In the genomic region with DNA sequence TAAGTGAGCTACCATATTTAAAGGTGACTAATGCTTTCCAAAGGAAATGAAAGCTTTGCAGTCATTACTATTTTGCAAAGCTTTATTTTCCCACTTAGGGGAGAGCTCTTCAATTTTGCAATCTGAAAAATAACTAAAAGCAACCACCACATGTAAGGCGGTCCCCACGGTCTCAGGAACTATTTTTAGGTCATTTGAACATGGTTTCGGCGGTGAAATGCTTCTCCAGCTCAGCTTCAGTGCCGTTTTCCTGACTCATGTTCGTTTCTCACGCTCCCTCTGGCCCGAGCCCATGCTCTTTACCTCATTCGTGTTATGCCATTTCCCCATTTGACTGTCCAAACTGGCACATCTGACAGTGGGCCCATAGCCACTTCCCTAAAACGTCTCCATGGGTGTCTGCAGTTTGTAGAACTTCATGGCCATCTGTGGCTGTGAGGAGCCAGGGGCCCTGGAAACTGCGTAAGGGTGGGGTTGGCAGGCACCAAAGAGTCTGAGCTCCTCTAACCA, we compare ENCODE assay signal across 1 cellular context.
TF ChIP-seq lines count a peak whose summit lies in the region.

No MANE protein-coding gene starts in this region.

TF ChIP-seq in GM12878, 131 proteins besides CTCF, POLR2A, EP300 and RAD21 (continued from another document):
- no peak for TF ChIP-seq ESRRA (IDR thresholded peaks at IDR 0.05; ENCODE audit: low read length)
- TF ChIP-seq NFXL1 (IDR thresholded peaks at IDR 0.05; ENCODE audit: borderline replicate concordance): no peak
- TF ChIP-seq, protein P1, sequence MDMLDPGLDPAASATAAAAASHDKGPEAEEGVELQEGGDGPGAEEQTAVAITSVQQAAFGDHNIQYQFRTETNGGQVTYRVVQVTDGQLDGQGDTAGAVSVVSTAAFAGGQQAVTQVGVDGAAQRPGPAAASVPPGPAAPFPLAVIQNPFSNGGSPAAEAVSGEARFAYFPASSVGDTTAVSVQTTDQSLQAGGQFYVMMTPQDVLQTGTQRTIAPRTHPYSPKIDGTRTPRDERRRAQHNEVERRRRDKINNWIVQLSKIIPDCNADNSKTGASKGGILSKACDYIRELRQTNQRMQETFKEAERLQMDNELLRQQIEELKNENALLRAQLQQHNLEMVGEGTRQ (IDR thresholded peaks at IDR 0.05; ENCODE audit: borderline replicate concordance, low read depth, low read length): no peak
- TF ChIP-seq EED (IDR thresholded peaks at IDR 0.05; ENCODE audit: low read depth): peak; percentile 99
- TF ChIP-seq ZZZ3 (IDR thresholded peaks at IDR 0.05; ENCODE audit: control insufficient read depth, insufficient read length, low read depth): no peak
- no peak for TF ChIP-seq LARP7 (IDR thresholded peaks at IDR 0.05)
- TF ChIP-seq GATAD2B (conservative IDR thresholded peaks at IDR 0.05; ENCODE audit: low read depth): peak; percentile 94
- TF ChIP-seq, protein P2, sequence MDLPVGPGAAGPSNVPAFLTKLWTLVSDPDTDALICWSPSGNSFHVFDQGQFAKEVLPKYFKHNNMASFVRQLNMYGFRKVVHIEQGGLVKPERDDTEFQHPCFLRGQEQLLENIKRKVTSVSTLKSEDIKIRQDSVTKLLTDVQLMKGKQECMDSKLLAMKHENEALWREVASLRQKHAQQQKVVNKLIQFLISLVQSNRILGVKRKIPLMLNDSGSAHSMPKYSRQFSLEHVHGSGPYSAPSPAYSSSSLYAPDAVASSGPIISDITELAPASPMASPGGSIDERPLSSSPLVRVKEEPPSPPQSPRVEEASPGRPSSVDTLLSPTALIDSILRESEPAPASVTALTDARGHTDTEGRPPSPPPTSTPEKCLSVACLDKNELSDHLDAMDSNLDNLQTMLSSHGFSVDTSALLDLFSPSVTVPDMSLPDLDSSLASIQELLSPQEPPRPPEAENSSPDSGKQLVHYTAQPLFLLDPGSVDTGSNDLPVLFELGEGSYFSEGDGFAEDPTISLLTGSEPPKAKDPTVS (IDR thresholded peaks at IDR 0.05; ENCODE audit: low read depth, low read length): no peak; the same call in 1 of the 2 replicates
- TF ChIP-seq TCF12 (IDR thresholded peaks at IDR 0.05; ENCODE audit: low read depth, low read length): peak; percentile 96
- peak in 1 of 2 experiments; percentile 54; a peak in 2 of 3 replicates for TF ChIP-seq EGR1 (IDR thresholded peaks at IDR 0.05; ENCODE audit: borderline replicate concordance in 1 of 2, low read depth in 2 of 2, low read length in 2 of 2)
- TF ChIP-seq, protein P3, sequence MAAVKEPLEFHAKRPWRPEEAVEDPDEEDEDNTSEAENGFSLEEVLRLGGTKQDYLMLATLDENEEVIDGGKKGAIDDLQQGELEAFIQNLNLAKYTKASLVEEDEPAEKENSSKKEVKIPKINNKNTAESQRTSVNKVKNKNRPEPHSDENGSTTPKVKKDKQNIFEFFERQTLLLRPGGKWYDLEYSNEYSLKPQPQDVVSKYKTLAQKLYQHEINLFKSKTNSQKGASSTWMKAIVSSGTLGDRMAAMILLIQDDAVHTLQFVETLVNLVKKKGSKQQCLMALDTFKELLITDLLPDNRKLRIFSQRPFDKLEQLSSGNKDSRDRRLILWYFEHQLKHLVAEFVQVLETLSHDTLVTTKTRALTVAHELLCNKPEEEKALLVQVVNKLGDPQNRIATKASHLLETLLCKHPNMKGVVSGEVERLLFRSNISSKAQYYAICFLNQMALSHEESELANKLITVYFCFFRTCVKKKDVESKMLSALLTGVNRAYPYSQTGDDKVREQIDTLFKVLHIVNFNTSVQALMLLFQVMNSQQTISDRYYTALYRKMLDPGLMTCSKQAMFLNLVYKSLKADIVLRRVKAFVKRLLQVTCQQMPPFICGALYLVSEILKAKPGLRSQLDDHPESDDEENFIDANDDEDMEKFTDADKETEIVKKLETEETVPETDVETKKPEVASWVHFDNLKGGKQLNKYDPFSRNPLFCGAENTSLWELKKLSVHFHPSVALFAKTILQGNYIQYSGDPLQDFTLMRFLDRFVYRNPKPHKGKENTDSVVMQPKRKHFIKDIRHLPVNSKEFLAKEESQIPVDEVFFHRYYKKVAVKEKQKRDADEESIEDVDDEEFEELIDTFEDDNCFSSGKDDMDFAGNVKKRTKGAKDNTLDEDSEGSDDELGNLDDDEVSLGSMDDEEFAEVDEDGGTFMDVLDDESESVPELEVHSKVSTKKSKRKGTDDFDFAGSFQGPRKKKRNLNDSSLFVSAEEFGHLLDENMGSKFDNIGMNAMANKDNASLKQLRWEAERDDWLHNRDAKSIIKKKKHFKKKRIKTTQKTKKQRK (IDR thresholded peaks at IDR 0.05; ENCODE audit: low read depth, low read length): no peak
- no peak for TF ChIP-seq ZNF24 (IDR thresholded peaks at IDR 0.05)
